23 cellular contexts compared by ENCODE assay signal in the genomic region with DNA sequence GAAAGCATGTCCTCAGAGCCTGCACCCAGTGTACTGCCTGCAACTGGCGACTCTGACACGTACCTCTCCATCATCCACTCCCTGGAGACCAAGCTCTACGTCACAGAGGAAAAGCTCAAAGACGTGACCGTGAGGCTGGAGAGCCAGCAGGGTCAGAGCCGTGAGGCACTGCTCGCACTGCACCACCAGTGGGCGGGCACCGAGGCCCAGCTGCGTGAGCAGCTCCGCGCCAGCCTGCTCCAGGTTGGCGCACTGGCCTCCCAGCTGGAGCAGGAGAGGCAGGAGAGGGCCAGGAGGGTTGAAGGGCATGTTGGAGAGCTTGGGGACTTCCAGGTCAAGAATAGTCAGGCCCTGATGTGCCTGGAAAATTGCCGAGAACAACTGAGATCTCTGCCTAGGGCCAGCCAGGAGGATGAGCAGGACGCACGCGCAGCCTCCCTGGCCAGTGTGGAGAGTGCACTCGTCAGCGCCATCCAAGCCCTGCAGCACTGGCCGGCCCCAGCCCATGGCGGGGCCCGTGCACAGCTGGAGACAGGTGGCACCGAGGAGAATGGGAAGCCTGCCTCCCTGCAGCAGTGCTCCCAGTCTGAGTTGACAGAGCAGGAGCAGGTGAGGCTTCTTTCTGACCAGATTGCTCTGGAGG.
"Had no signal": no experiment of that assay in that cellular context is flagged by ENCODE, and none has a peak within 500 bp of the region (broad histone marks: within the 10 kb centered on the region; RNA-seq: fewer than 3 reads in every experiment).

No MANE protein-coding gene starts in this region.

- ATAC-seq: activated CD8-positive, alpha-beta memory T cell treated with anti-CD3 and anti-CD28 coated beads, Interleukin-2, amount 10 ng/mL, durations not matched to agents 7 days and 5 days had no signal

- H3K27ac Mint-ChIP-seq: activated B cell treated with CpG ODN at 0.5 μM for 24 hours; activated CD4-positive, alpha-beta T cell treated with anti-CD3 and anti-CD28 coated beads, Interleukin-2, amount 10 ng/mL, durations not matched to agents 24 days and 14 days; activated CD8-positive, alpha-beta memory T cell treated with anti-CD3 and anti-CD28 coated beads, Interleukin-2, amount 10 ng/mL, durations not matched to agents 7 days and 5 days; activated naive CD4-positive, alpha-beta T cell treated with anti-CD3 and anti-CD28 coated beads for 36 hours; activated naive CD8-positive, alpha-beta T cell; activated T-cell treated with anti-CD3 and anti-CD28 coated beads, Interleukin-2, amount 50 U/mL, for 24 hours; activated T-helper 1 cell treated with anti-CD3 and anti-CD28 coated beads, Interleukin-12 subunit alpha, Interleukin-12 subunit beta, Interleukin-2, Interleukin-4 antibody, amounts not matched to agents 30 ng/mL and 10 ng/mL and 1 ng/mL, durations not matched to agents 14 hours and 24 hours and 36 hours; T-helper 1 cell treated with Interleukin-12 subunit alpha and Interleukin-12 subunit beta and Interleukin-4 antibody, amounts not matched to agents 30 μg/mL and 1 μg/mL, for 36 hours had no signal

- H3K4me1 Mint-ChIP-seq: activated B cell treated with CpG ODN at 0.5 μM for 24 hours had no signal

- H3K36me3 Mint-ChIP-seq: activated CD8-positive, alpha-beta memory T cell treated with anti-CD3 and anti-CD28 coated beads, Interleukin-2, amount 10 ng/mL, durations not matched to agents 7 days and 5 days had no signal

- H3K9me3 ChIP-seq: Peyer's patch had no signal

- H3K4me1 ChIP-seq: Peyer's patch had no signal

- H3K27me3 Mint-ChIP-seq: activated B cell treated with CpG ODN at 0.5 μM for 24 hours; activated CD4-positive, alpha-beta T cell treated with anti-CD3 and anti-CD28 coated beads, Interleukin-2, amount 10 ng/mL, durations not matched to agents 24 days and 14 days; activated CD8-positive, alpha-beta memory T cell treated with anti-CD3 and anti-CD28 coated beads, Interleukin-2, amount 10 ng/mL, durations not matched to agents 7 days and 5 days; activated naive CD8-positive, alpha-beta T cell; activated T-cell treated with anti-CD3 and anti-CD28 coated beads, Interleukin-2, amount 50 U/mL, for 24 hours had no signal

- DNase-seq: activated B cell treated with CpG ODN at 0.5 μM for 24 hours; activated CD4-positive, alpha-beta T cell treated with anti-CD3 and anti-CD28 coated beads for 1 hour; activated CD4-positive, alpha-beta T cell treated with anti-CD3 and anti-CD28 coated beads, Interleukin-2, amount 10 ng/mL, durations not matched to agents 24 days and 14 days; activated CD4-positive, alpha-beta T cell treated with anti-CD3 and anti-CD28 coated beads, Interleukin-2, amount 50 U/mL, for 48 hours; activated CD8-positive, alpha-beta memory T cell treated with anti-CD3 and anti-CD28 coated beads, Interleukin-2, amount 10 ng/mL, durations not matched to agents 7 days and 5 days; activated gamma-delta T cell; activated naive CD4-positive, alpha-beta T cell treated with anti-CD3 and anti-CD28 coated beads for 36 hours; activated T-cell treated with anti-CD3 and anti-CD28 coated beads, Interleukin-2, amount 50 U/mL, for 24 hours; brain microvascular endothelial cell; Kasumi-1; NCI-H1105 treated with DMSO at 0.1 percent for 48 hours; NCI-H1436 treated with DMSO at 0.1 percent for 48 hours; NCI-H187; NCI-H2081 treated with DMSO at 0.1 percent for 48 hours; NCI-H446; NCI-H524; Peyer's patch; SHP77 treated with DMSO at 0.1 percent for 48 hours; T-helper 9 cell had no signal

- H3K27me3 ChIP-seq: brain microvascular endothelial cell, cardiac muscle cell, Peyer's patch had no signal

- H3K27ac ChIP-seq: brain microvascular endothelial cell, cardiac muscle cell, Peyer's patch had no signal

- H3K9me3 Mint-ChIP-seq: activated B cell treated with CpG ODN at 0.5 μM for 24 hours; activated CD4-positive, alpha-beta T cell treated with anti-CD3 and anti-CD28 coated beads, Interleukin-2, amount 10 ng/mL, durations not matched to agents 24 days and 14 days; activated naive CD4-positive, alpha-beta T cell treated with anti-CD3 and anti-CD28 coated beads for 36 hours; activated T-cell treated with anti-CD3 and anti-CD28 coated beads, Interleukin-2, amount 50 U/mL, for 24 hours; activated T-helper 1 cell treated with anti-CD3 and anti-CD28 coated beads, Interleukin-12 subunit alpha, Interleukin-12 subunit beta, Interleukin-2, Interleukin-4 antibody, amounts not matched to agents 30 ng/mL and 10 ng/mL and 1 ng/mL, durations not matched to agents 14 hours and 24 hours and 36 hours; T-helper 1 cell treated with Interleukin-12 subunit alpha and Interleukin-12 subunit beta and Interleukin-4 antibody, amounts not matched to agents 30 μg/mL and 1 μg/mL, for 36 hours had no signal

- H3K4me3 ChIP-seq: cardiac muscle cell, Peyer's patch had no signal

- H3K4me3 Mint-ChIP-seq: activated B cell treated with CpG ODN at 0.5 μM for 24 hours; activated CD4-positive, alpha-beta T cell treated with anti-CD3 and anti-CD28 coated beads, Interleukin-2, amount 10 ng/mL, durations not matched to agents 24 days and 14 days; activated CD8-positive, alpha-beta memory T cell treated with anti-CD3 and anti-CD28 coated beads, Interleukin-2, amount 10 ng/mL, durations not matched to agents 7 days and 5 days; activated naive CD4-positive, alpha-beta T cell treated with anti-CD3 and anti-CD28 coated beads for 36 hours; activated naive CD8-positive, alpha-beta T cell; activated T-cell treated with anti-CD3 and anti-CD28 coated beads, Interleukin-2, amount 50 U/mL, for 24 hours; activated T-helper 1 cell treated with anti-CD3 and anti-CD28 coated beads, Interleukin-12 subunit alpha, Interleukin-12 subunit beta, Interleukin-2, Interleukin-4 antibody, amounts not matched to agents 30 ng/mL and 10 ng/mL and 1 ng/mL, durations not matched to agents 14 hours and 24 hours and 36 hours; T-helper 1 cell treated with Interleukin-12 subunit alpha and Interleukin-12 subunit beta and Interleukin-4 antibody, amounts not matched to agents 30 μg/mL and 1 μg/mL, for 36 hours had no signal
